Comparison of ENCODE assay signal across 13 cellular contexts in the genomic region with DNA sequence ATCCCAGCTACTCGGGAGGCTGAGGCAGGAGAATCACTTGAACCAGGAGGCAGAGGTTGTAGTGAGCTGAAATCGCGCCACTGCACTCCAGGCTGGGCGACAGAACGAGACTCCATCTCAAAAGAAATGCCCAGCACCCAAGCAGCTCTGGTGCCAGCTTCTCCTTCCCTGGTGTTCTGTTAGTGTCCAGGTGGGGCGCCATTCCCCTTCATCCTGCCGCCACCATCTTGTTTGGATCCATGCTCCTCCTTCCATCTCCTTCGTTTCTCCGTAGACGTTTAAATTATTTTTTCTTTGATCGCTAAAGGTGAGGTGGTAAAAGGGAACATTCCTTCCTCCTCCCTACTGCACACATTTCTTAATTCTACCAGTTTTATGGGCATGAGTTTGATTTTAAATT. TPM values are rescaled to one million over a fixed set of nuclear protein-coding genes. Genes with fewer than 3 reads are reported as not detected.
DNase-seq lines count a peak whose midpoint lies in the region; ATAC-seq and TF ChIP-seq lines count a peak whose summit lies in the region.
"Had no signal": no experiment of that assay in that cellular context is flagged by ENCODE, and none has a peak within 500 bp of the region (broad histone marks: within the 10 kb centered on the region; RNA-seq: fewer than 3 reads in every experiment).

No MANE protein-coding gene starts in this region.

- H3K9me3 ChIP-seq in neural progenitor cell (ENCODE audit: low read depth) (no peaks in the 10 kb centered on the region), psoas muscle (no peaks in the 10 kb centered on the region)

- H3K9ac ChIP-seq in neural progenitor cell, result no peak overlapping the region

- intact Hi-C loops in psoas muscle (cut with DNase I), result no loop called here

- no peaks in the 10 kb centered on the region for H4K20me1 ChIP-seq in neural progenitor cell (ENCODE audit: low read depth)

- POLR2A ChIA-PET in RWPE1 (lab: Yijun Ruan, JAX; ENCODE audit: low non-redundant PET), result interaction anchor here (0.5 kb wide), 1 partner anchor 343 kb away, joined by 3 read pairs; a partner anchor contains a TSS

- H3K27ac ChIP-seq in neural progenitor cell (no peak overlapping the region), RWPE1 (no peak overlapping the region), psoas muscle (no peak overlapping the region)

- H3K27ac Mint-ChIP-seq in chondrocyte (ENCODE audit: unreplicated experiment), result no peak overlapping the region
- H3K27ac Mint-ChIP-seq in neural progenitor cell, result no peak overlapping the region
- H3K27ac Mint-ChIP-seq: naive thymus-derived CD8-positive, alpha-beta T cell; T-helper 17 cell had no signal

- H3K27me3 ChIP-seq in GM06990 (replicated peaks; ENCODE audit: control insufficient read depth, insufficient read depth, low read length), result no peaks in the 10 kb centered on the region; the same call in 1 of the 2 replicates
- H3K27me3 ChIP-seq in neural progenitor cell, result no peaks in the 10 kb centered on the region
- H3K27me3 ChIP-seq in psoas muscle (ENCODE audit: insufficient read depth in 3 of 3, low read length in 2 of 3), result no peaks in the 10 kb centered on the region

- ATAC-seq in psoas muscle, result no peak
- ATAC-seq: naive thymus-derived CD8-positive, alpha-beta T cell; T-helper 17 cell had no signal

- H3K79me2 ChIP-seq in neural progenitor cell (ENCODE audit: low read depth), result no peaks in the 10 kb centered on the region

- no peak overlapping the region for H3K4me2 ChIP-seq in neural progenitor cell

- H3K4me1 Mint-ChIP-seq in chondrocyte (ENCODE audit: low read depth) (no peaks in the 10 kb centered on the region), neural progenitor cell (no peaks in the 10 kb centered on the region)
- H3K4me1 Mint-ChIP-seq: naive thymus-derived CD8-positive, alpha-beta T cell had no signal

- H3K4me1 ChIP-seq in neural progenitor cell (no peaks in the 10 kb centered on the region), psoas muscle (no peaks in the 10 kb centered on the region)

- H3K9me3 Mint-ChIP-seq in chondrocyte (ENCODE audit: low read depth) (no peaks in the 10 kb centered on the region), neural progenitor cell (no peaks in the 10 kb centered on the region)
- H3K9me3 Mint-ChIP-seq: naive thymus-derived CD8-positive, alpha-beta T cell had no signal

- TF ChIP-seq CTCF in GM06990 (IDR thresholded peaks at IDR 0.05; ENCODE audit: insufficient read depth, low read length, poor library complexity, severe bottlenecking) (peak; percentile 38), chondrocyte (IDR thresholded peaks at IDR 0.05) (peak; percentile 44), neural progenitor cell (IDR thresholded peaks at IDR 0.05) (peak; percentile 29), RWPE1 (conservative IDR thresholded peaks at IDR 0.05; ENCODE audit: low read depth) (no peak), psoas muscle (IDR thresholded peaks at IDR 0.05) (no peak)

- H3K27me3 Mint-ChIP-seq in chondrocyte (ENCODE audit: low read depth) (no peaks in the 10 kb centered on the region), neural progenitor cell (ENCODE audit: insufficient read depth, low read depth) (peaks cover 2% of the 10 kb centered on the region)
- H3K27me3 Mint-ChIP-seq: T-helper 17 cell had no signal

- 94 to 96% (median 96%) methylated on average over 10 to 11 of the region's 11 CpGs for WGBS in psoas muscle, 3 donors

- H3K4me3 ChIP-seq in GM06990 (replicated peaks; ENCODE audit: low read depth, low read length) (no peak overlapping the region), neural progenitor cell (no peak overlapping the region), psoas muscle (no peak overlapping the region)

- no peak overlapping the region for H3K4me3 Mint-ChIP-seq in chondrocyte (ENCODE audit: unreplicated experiment)
- no peak overlapping the region for H3K4me3 Mint-ChIP-seq in neural progenitor cell
- H3K4me3 Mint-ChIP-seq: naive thymus-derived CD8-positive, alpha-beta T cell; T-helper 17 cell had no signal

- H3K36me3 ChIP-seq in GM06990 (ENCODE audit: control insufficient read depth, insufficient read depth, low read length) (no peaks in the 10 kb centered on the region), neural progenitor cell (no peaks in the 10 kb centered on the region), psoas muscle (ENCODE audit: insufficient read depth in 1 of 2, low read depth in 1 of 2) (no peaks in the 10 kb centered on the region)

- H3F3A ChIP-seq in neural progenitor cell (ENCODE audit: low read depth), result no peaks in the 10 kb centered on the region

- TF ChIP-seq EP300 in Ishikawa (IDR thresholded peaks at IDR 0.05; ENCODE audit: borderline replicate concordance), result no peak

- CTCF ChIA-PET in RWPE1 (lab: Yijun Ruan, JAX), result interaction anchor here (0.6 to 0.7 kb wide), 3 partner anchors 17 to 1283 kb away, joined by 3 to 6 read pairs (median 3); no protein-coding TSS in a partner anchor

- TF ChIP-seq RAD21 in Ishikawa (IDR thresholded peaks at IDR 0.05; ENCODE audit: low read depth), result peak; percentile 32

- H3K36me3 Mint-ChIP-seq in chondrocyte (ENCODE audit: low read depth) (peaks cover 21% of the 10 kb centered on the region), neural progenitor cell (peaks cover 2% of the 10 kb centered on the region)

- H2AFZ ChIP-seq in neural progenitor cell (replicated peaks), result no peak overlapping the region

- DNase-seq in GM06990 (ENCODE audit: extremely low read depth, insufficient read length), result no peak
- no peak for DNase-seq in chondrocyte (ENCODE audit: low spot score)
- no peak for DNase-seq in neural progenitor cell (ENCODE audit: low spot score)
- DNase-seq in RWPE1 (ENCODE audit: low spot score), result no peak
- no peak for DNase-seq in activated gamma-delta T cell treated with Interleukin-2 at 50 U/mL for 16 hours
- DNase-seq in psoas muscle, result no peak
- DNase-seq in NCI-H1930 (lab: John Stamatoyannopoulos, UW), result no peak
- DNase-seq: activated CD4-positive, alpha-beta T cell treated with anti-CD3 and anti-CD28 coated beads for 4 hours; activated T-cell treated with anti-CD3 and anti-CD28 coated beads, Interleukin-2, amount 50 U/mL, for 1 hour; cerebellar nuclear complex; naive thymus-derived CD8-positive, alpha-beta T cell; T-helper 17 cell had no signal

TF ChIP-seq in Ishikawa, 13 proteins besides CTCF, POLR2A, EP300 and RAD21:
- TF ChIP-seq YY1 (IDR thresholded peaks at IDR 0.05; ENCODE audit: low read depth), result peak; percentile 58
- TF ChIP-seq CEBPB (IDR thresholded peaks at IDR 0.05), result no peak

RNA-seq across cellular contexts. Expression of a gene that starts 30.3 kb away (rescaled TPM):
- total RNA-seq in chondrocyte (15.2 to 23.8 TPM (median 15.6 TPM) in 3 replicates), neural progenitor cell (ENCODE audit: low replicate concordance) (2.0 and 2.3 TPM in 2 replicates), psoas muscle (1 to 10 TPM in 3 of 4 donors, under 1 TPM in 1; 0.91 to 2.8 (median 1.6) TPM)
- polyA plus RNA-seq in psoas muscle, result 1 to 10 TPM in 1 of 3 donors, under 1 TPM in 2; 0.63 to 1.6 (median 0.70) TPM

Comparison
In these comparisons a context has a peak if more than half of its experiments do, and no peak if none do; other contexts are left out.
1. CTCF ChIP-seq: peak in GM06990 (single experiment), chondrocyte (single experiment) and neural progenitor cell (single experiment); none in RWPE1 (single experiment) and psoas muscle (single experiment).